Comparison of ENCODE assay signal across 10 cellular contexts in the genomic region with DNA sequence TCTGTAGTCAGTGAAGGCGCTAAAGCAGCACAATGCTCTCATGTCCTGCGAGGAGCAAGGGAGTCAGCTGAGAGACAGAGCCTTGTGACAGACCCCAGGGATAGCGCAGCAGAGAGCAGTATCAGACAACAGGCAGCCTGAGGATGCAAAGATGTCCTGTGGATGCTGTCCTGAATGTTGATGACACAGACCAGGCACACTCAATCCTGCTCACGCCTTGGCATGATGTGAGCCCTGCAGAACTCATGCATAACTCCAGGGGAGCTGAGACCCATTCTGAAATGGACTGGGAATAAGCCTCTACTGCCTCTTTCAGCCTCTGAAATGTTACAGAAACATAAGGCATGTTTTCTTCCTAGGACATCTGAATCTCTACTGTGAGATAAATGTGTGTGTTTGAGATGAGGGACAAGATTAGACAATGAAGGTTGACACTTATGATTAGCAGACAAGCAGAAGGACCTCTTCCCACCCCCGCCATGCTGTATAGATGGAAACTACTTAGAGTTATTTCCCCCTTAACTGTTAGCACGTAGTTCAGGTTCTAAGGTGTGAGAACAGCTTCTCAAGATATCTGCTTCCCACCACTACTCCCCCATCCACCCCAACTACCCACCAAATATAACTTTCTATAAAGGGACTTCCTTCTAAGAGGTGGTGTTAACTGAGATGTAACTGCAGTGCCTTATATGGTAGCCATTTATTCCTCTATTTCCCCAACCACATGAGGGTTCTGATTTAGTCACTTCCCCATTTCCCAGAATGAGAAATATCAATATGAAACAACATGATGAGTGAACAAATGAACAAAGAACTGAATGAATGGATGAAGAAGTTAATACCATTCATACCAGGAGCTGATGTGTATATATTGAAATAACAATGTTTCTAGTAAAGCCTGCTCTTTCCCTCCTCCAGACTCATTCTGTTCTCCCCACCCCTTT. TPM values are rescaled to one million over a fixed set of nuclear protein-coding genes. Genes with fewer than 3 reads are reported as not detected.
DNase-seq lines count a peak whose midpoint lies in the region; ATAC-seq lines count a peak whose summit lies in the region.
"Had no signal": no experiment of that assay in that cellular context is flagged by ENCODE, and none has a peak within 500 bp of the region (broad histone marks: within the 10 kb centered on the region; RNA-seq: fewer than 3 reads in every experiment).

No MANE protein-coding gene starts in this region.

- H3K36me3 Mint-ChIP-seq in dendritic cell treated with granulocyte-macrophage colony-stimulating factor and Interleukin-4, amounts not matched to agents 40 ng/mL and 50 ng/mL, for 4 days (ENCODE audit: low read depth): peaks cover 6% of the 10 kb centered on the region

- peak overlapping the region; percentile 30 for H3K27ac Mint-ChIP-seq in dendritic cell treated with granulocyte-macrophage colony-stimulating factor and Interleukin-4, amounts not matched to agents 40 ng/mL and 50 ng/mL, for 4 days

- intact Hi-C loops in dendritic cell treated with granulocyte-macrophage colony-stimulating factor and Interleukin-4, amounts not matched to agents 40 ng/mL and 50 ng/mL, for 4 days (cut with micrococcal nuclease): no loop called here

- peaks cover 65% of the 10 kb centered on the region for H3K4me1 Mint-ChIP-seq in dendritic cell treated with granulocyte-macrophage colony-stimulating factor and Interleukin-4, amounts not matched to agents 40 ng/mL and 50 ng/mL, for 4 days (ENCODE audit: low read depth)

- peaks cover 14% of the 10 kb centered on the region for H3K9me3 Mint-ChIP-seq in dendritic cell treated with granulocyte-macrophage colony-stimulating factor and Interleukin-4, amounts not matched to agents 40 ng/mL and 50 ng/mL, for 4 days

- H3K27me3 Mint-ChIP-seq in dendritic cell treated with granulocyte-macrophage colony-stimulating factor and Interleukin-4, amounts not matched to agents 40 ng/mL and 50 ng/mL, for 4 days: peaks cover 5% of the 10 kb centered on the region

- no peak overlapping the region for H3K4me3 Mint-ChIP-seq in dendritic cell treated with granulocyte-macrophage colony-stimulating factor and Interleukin-4, amounts not matched to agents 40 ng/mL and 50 ng/mL, for 4 days

- ATAC-seq in GM18867 (IDR thresholded peaks at IDR 0.05; ENCODE audit: unreplicated experiment) (peak; percentile 61), GM21447 (IDR thresholded peaks at IDR 0.05; ENCODE audit: unreplicated experiment) (peak; percentile 38), HG03469 (IDR thresholded peaks at IDR 0.05; ENCODE audit: unreplicated experiment) (peak; percentile 53)
- ATAC-seq: left lung had no signal

- DNase-seq in NCI-H187 (lab: John Stamatoyannopoulos, UW) (no peak), cerebellum (ENCODE audit: low spot score) (no peak), mucosa of gallbladder (ENCODE audit: low spot score) (no peak)
- DNase-seq in central memory CD4-positive, alpha-beta T cell: no peak
- DNase-seq: activated CD8-positive, alpha-beta memory T cell treated with anti-CD3 and anti-CD28 coated beads, Interleukin-2, amount 50 U/mL, for 48 hours; left lung had no signal

RNA-seq across cellular contexts. Expression of gene RFTN1, which starts 7.4 kb away (rescaled TPM):
- total RNA-seq in cerebellum (26.6 TPM), mucosa of gallbladder (11.4 TPM)
